12 cellular contexts compared by ENCODE assay signal in the genomic region with DNA sequence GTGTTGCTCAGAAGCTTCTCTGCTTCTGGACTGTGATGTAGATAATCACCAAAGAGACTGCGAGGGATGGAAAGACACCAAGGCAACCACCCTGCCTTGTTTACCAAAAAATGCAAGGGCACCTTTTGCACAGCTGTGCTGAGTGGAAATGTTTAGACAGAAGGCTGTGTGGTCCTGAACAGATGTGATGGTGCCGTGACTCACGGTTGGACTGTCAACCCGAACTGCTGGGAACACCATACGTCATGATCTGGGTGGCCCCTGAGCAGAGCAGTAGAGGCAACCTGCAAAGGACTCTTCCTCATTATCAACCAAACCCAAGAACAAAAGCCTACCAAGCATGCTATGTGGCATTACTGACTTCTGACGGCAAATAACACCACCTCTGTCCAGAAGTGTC.
DNase-seq lines count a peak whose midpoint lies in the region.
"Had no signal": no experiment of that assay in that cellular context is flagged by ENCODE, and none has a peak within 500 bp of the region (broad histone marks: within the 10 kb centered on the region; RNA-seq: fewer than 3 reads in every experiment).

No MANE protein-coding gene starts in this region.

- DNase-seq in activated CD8-positive, alpha-beta memory T cell treated with anti-CD3 and anti-CD28 coated beads, Interleukin-2, amount 50 U/mL, for 24 hours (ENCODE audit: extremely low read depth) = peak; percentile 36
- DNase-seq in activated CD8-positive, alpha-beta memory T cell treated with anti-CD3 and anti-CD28 coated beads, Interleukin-2, amount 50 U/mL, for 4 hours = no peak
- peak; percentile 22 to 39 for DNase-seq in activated CD4-positive, alpha-beta T cell treated with anti-CD3 and anti-CD28 coated beads, Interleukin-2, amount 50 U/mL, for 4 hours
- peak; percentile 18 for DNase-seq in myocyte (ENCODE audit: low read depth)
- peak; percentile 8 to 59 for DNase-seq in stimulated activated CD8-positive, alpha-beta memory T cell treated with anti-CD3 and anti-CD28 coated beads, Interleukin-7, amount 100 ng/mL, for 48 hours (ENCODE audit: extremely low read depth in 1 of 2, low read depth in 1 of 2)
- DNase-seq in amniotic stem cell (lab: John Stamatoyannopoulos, UW) = no peak
- DNase-seq in GM19240 (ENCODE audit: insufficient read length, low spot score) = no peak
- DNase-seq in NCI-H2196 treated with DMSO at 0.1 percent for 48 hours (lab: John Stamatoyannopoulos, UW; ENCODE audit: unreplicated experiment) = no peak
- DNase-seq: ACHN, activated gamma-delta T cell treated with Interleukin-2 at 50 U/mL for 16 hours, DMS53, posterior cingulate gyrus had no signal

Comparison
In these comparisons a context has a peak if more than half of its experiments do, and no peak if none do; other contexts are left out.
1. DNase-seq: peak in activated CD8-positive, alpha-beta memory T cell treated with anti-CD3 and anti-CD28 coated beads, Interleukin-2, amount 50 U/mL, for 24 hours (single experiment), activated CD4-positive, alpha-beta T cell treated with anti-CD3 and anti-CD28 coated beads, Interleukin-2, amount 50 U/mL, for 4 hours (2 of 2), myocyte (single experiment) and stimulated activated CD8-positive, alpha-beta memory T cell treated with anti-CD3 and anti-CD28 coated beads, Interleukin-7, amount 100 ng/mL, for 48 hours (2 of 2); none in activated CD8-positive, alpha-beta memory T cell treated with anti-CD3 and anti-CD28 coated beads, Interleukin-2, amount 50 U/mL, for 4 hours (single experiment), amniotic stem cell (single experiment), GM19240 (single experiment) and NCI-H2196 treated with DMSO at 0.1 percent for 48 hours (single experiment).